In genomic region chr4:2438822-2439718, GRCh38 we compare ENCODE assay signal across 26 cellular contexts. TPM values are rescaled to one million over a fixed set of nuclear protein-coding genes. Genes with fewer than 3 reads are reported as not detected.
DNase-seq lines count a peak whose midpoint lies in the region; ATAC-seq, FAIRE-seq and TF ChIP-seq lines count a peak whose summit lies in the region.
"Had no signal": no experiment of that assay in that cellular context is flagged by ENCODE, and none has a peak within 500 bp of the region (broad histone marks: within the 10 kb centered on the region; RNA-seq: fewer than 3 reads in every experiment).

No MANE protein-coding gene starts in this region.

- BruUV-seq in HepG2 (replicated peaks; lab: Mats Ljungman, UMichigan): no TSS peak

- H3K36me3 ChIP-seq in HepG2 (replicated peaks in 1 of 2; ENCODE audit: control insufficient read depth in 1 of 2, insufficient read depth in 2 of 2, low read length in 2 of 2) (no peaks in the 10 kb centered on the region), right lobe of liver (no peaks in the 10 kb centered on the region), endodermal cell (ENCODE audit: control insufficient read depth, insufficient read depth, low read length) (no peaks in the 10 kb centered on the region)
- H3K36me3 ChIP-seq: BLaER1 had no signal

- in situ Hi-C loops in HepG2 (cut with HindIII; ENCODE audit: extremely low pct_ligation_motif_present, low pct_unique_long_range_greater_than_20kb): no loop called here

- TF ChIP-seq CTCF in HepG2 (CRISPR knock-in tag; IDR thresholded peaks at IDR 0.05) (no peak), right lobe of liver (IDR thresholded peaks at IDR 0.05) (no peak), endodermal cell (conservative IDR thresholded peaks at IDR 0.05) (no peak)

- peaks cover 2% of the 10 kb centered on the region for H3K4me1 Mint-ChIP-seq in endodermal cell

- H3K27me3 Mint-ChIP-seq in endodermal cell (ENCODE audit: insufficient read depth): peaks cover 4% of the 10 kb centered on the region
- H3K27me3 Mint-ChIP-seq: CD4-positive, CD25-positive, alpha-beta regulatory T cell had no signal

- ATAC-seq in HepG2: no peak
- no peak for ATAC-seq in right lobe of liver
- no peak for ATAC-seq in GM18858 (IDR thresholded peaks at IDR 0.05; ENCODE audit: unreplicated experiment)
- ATAC-seq in HG03442 (IDR thresholded peaks at IDR 0.05; ENCODE audit: unreplicated experiment): no peak
- ATAC-seq: PC-3, Right ventricle myocardium inferior had no signal

- CTCF ChIA-PET in HepG2 (lab: Yijun Ruan, JAX; ENCODE audit: low intra/inter-chr PET ratio, low total read pairs): no interaction called here

- H3K4me1 ChIP-seq in HepG2 (ENCODE audit: insufficient read depth, low read length) (peaks cover 30% of the 10 kb centered on the region), right lobe of liver (no peaks in the 10 kb centered on the region), endodermal cell (ENCODE audit: control insufficient read depth, insufficient read depth, low read length) (no peaks in the 10 kb centered on the region)

- DNase-seq in HepG2 (ENCODE audit: low spot score) (no peak), right lobe of liver (no peak), endodermal cell (peak; percentile 39), medulla oblongata (ENCODE audit: extremely low spot score) (peak; percentile 57), NCI-H2196 treated with DMSO at 0.1 percent for 48 hours (lab: John Stamatoyannopoulos, UW; ENCODE audit: unreplicated experiment) (no peak), DMS53 (lab: John Stamatoyannopoulos, UW) (no peak)
- DNase-seq: CD4-positive, CD25-positive, alpha-beta regulatory T cell; DMS153; GOT3; HCEC 1CT; Karpas-422; NCI-H1105; NCI-H146; NCI-H1930; NCI-H2107; NCI-H446; NCI-H524 treated with DMSO at 0.1 percent for 48 hours; NCI-H774; PC-3 had no signal

- no peaks in the 10 kb centered on the region for H4K20me1 ChIP-seq in HepG2 (ENCODE audit: insufficient read depth, low read length)
- H4K20me1 ChIP-seq: BLaER1 had no signal

- no peaks in the 10 kb centered on the region for H3K36me3 Mint-ChIP-seq in endodermal cell (ENCODE audit: low read depth)
- H3K36me3 Mint-ChIP-seq: CD4-positive, CD25-positive, alpha-beta regulatory T cell had no signal

- H3K79me2 ChIP-seq in HepG2 (ENCODE audit: insufficient read depth, low read length): no peaks in the 10 kb centered on the region

- H3K9me3 ChIP-seq in HepG2 (ENCODE audit: low read length) (no peaks in the 10 kb centered on the region), right lobe of liver (no peaks in the 10 kb centered on the region), endodermal cell (ENCODE audit: control insufficient read depth, low read length) (no peaks in the 10 kb centered on the region)
- H3K9me3 ChIP-seq: BLaER1 had no signal

- H2AFZ ChIP-seq in HepG2 (ENCODE audit: low read length): no peak overlapping the region

- no peak overlapping the region for H3K27ac Mint-ChIP-seq in endodermal cell

- H3K27ac ChIP-seq in HepG2 (ENCODE audit: extremely low read length, insufficient read depth, low read length) (no peak overlapping the region), right lobe of liver (no peak overlapping the region), endodermal cell (ENCODE audit: low read depth, low read length) (no peak overlapping the region)
- H3K27ac ChIP-seq: BLaER1 had no signal

- WGBS in HepG2 (ENCODE audit: low lambda C conversion rate): 44% methylated on average over 10 of the region's 16 CpGs
- WGBS in right lobe of liver (ENCODE audit: insufficient coverage, low coverage, low lambda C conversion rate, missing lambda C conversion rate): 100% methylated on average over 1 of the region's 16 CpGs
- WGBS in endodermal cell (ENCODE audit: insufficient coverage in 1 of 2, insufficient read length in 1 of 2), 2 experiments: 80 to 90% methylated on average over 11 to 16 of the region's 16 CpGs

- TF ChIP-seq EP300 in HepG2 (IDR thresholded peaks at IDR 0.05; ENCODE audit: low read depth in 2 of 2, low read length in 2 of 2) (no peak), HepG2 (CRISPR knock-in tag; IDR thresholded peaks at IDR 0.05; ENCODE audit: borderline replicate concordance) (no peak)

- no peak for TF ChIP-seq RAD21 in HepG2 (CRISPR knock-in tag; IDR thresholded peaks at IDR 0.05)

- no peak overlapping the region for H3K4me2 ChIP-seq in HepG2 (ENCODE audit: low read depth, low read length)
- H3K4me2 ChIP-seq: BLaER1 had no signal

- FAIRE-seq in HepG2 (lab: Jason Lieb, UNC): no peak
- FAIRE-seq: A204.1 had no signal

- POLR2A ChIA-PET in HepG2 (lab: Yijun Ruan, JAX): no interaction called here

- intact Hi-C loops in HepG2 (cut with micrococcal nuclease; ENCODE audit: unreplicated experiment): no loop called here
- intact Hi-C loops in right lobe of liver (cut with DNase I): no loop called here

- H3K4me3 ChIP-seq in HepG2 (replicated peaks in 1 of 3; ENCODE audit: insufficient read depth in 1 of 3, low read depth in 2 of 3, low read length in 3 of 3): no peak overlapping the region
- H3K4me3 ChIP-seq in right lobe of liver: no peak overlapping the region
- no peak overlapping the region for H3K4me3 ChIP-seq in endodermal cell (ENCODE audit: low read length)
- H3K4me3 ChIP-seq: BLaER1 had no signal

- H3K9ac ChIP-seq in HepG2 (ENCODE audit: insufficient read depth, low read depth, low read length) (no peak overlapping the region), endodermal cell (ENCODE audit: extremely low read depth, low read length, poor library complexity, severe bottlenecking) (no peak overlapping the region)
- H3K9ac ChIP-seq: BLaER1 had no signal

- H3K4me3 Mint-ChIP-seq in endodermal cell: no peak overlapping the region
- H3K4me3 Mint-ChIP-seq: CD4-positive, CD25-positive, alpha-beta regulatory T cell had no signal

- no peak for TF ChIP-seq POLR2A in HepG2 (IDR thresholded peaks at IDR 0.05; ENCODE audit: insufficient read depth in 1 of 2, low read depth in 2 of 2, low read length in 2 of 2)
- no peak for TF ChIP-seq POLR2A in right lobe of liver (IDR thresholded peaks at IDR 0.05)

- H3K27me3 ChIP-seq in HepG2 (ENCODE audit: control insufficient read depth in 1 of 2, insufficient read depth in 2 of 2, low read length in 2 of 2) (peaks cover 2 to 36% of the 10 kb centered on the region in 2 experiments; a peak in 4 of 5 replicates), right lobe of liver (no peaks in the 10 kb centered on the region), endodermal cell (ENCODE audit: control insufficient read depth, insufficient read depth, low read length, poor library complexity, severe bottlenecking) (no peaks in the 10 kb centered on the region)
- H3K27me3 ChIP-seq: BLaER1 had no signal

- no peaks in the 10 kb centered on the region for H3K9me3 Mint-ChIP-seq in endodermal cell
- H3K9me3 Mint-ChIP-seq: CD4-positive, CD25-positive, alpha-beta regulatory T cell had no signal

RNA-seq across cellular contexts. Expression of gene CFAP99, which starts 20.3 kb away (rescaled TPM):
- not detected in 2 replicates for total RNA-seq in HepG2 (2016; rRNA removed; fragmentation: Illumina TruSeq; extraction: Trizol)
- total RNA-seq in HepG2 (2016; cell fraction: cytosol; rRNA removed; fragmentation: Illumina TruSeq; extraction: Trizol; ENCODE audit: low read depth): not detected in 2 replicates
- total RNA-seq in HepG2 (2016; cell fraction: insoluble cytoplasmic fraction; rRNA removed; fragmentation: Illumina TruSeq; extraction: Trizol): not detected in 2 replicates
- not detected in 2 replicates for total RNA-seq in HepG2 (2016; cell fraction: membrane; rRNA removed; fragmentation: Illumina TruSeq; extraction: Trizol)
- total RNA-seq in HepG2 (2016; cell fraction: nucleus; rRNA removed; fragmentation: Illumina TruSeq; extraction: Trizol): not detected in 2 replicates
- 0.07 TPM in 1 of 2 replicates, not detected in the other for polyA plus RNA-seq in HepG2 (2011; rRNA removed)
- polyA plus RNA-seq in HepG2 (2011; cell fraction: cytosol; rRNA removed): 0.07 TPM in 1 of 2 replicates, not detected in the other
- polyA plus RNA-seq in HepG2 (2011; cell fraction: nucleus; rRNA removed): 0.29 TPM in 1 of 2 replicates, not detected in the other
- polyA plus RNA-seq in HepG2 (2012): not detected in 2 replicates
- polyA plus RNA-seq in HepG2 (2016; cell fraction: cytosol; fragmentation: Illumina TruSeq; extraction: Trizol; ENCODE audit: low read depth): not detected in 2 replicates
- not detected in 2 replicates for polyA plus RNA-seq in HepG2 (2016; cell fraction: insoluble cytoplasmic fraction; fragmentation: Illumina TruSeq; extraction: Trizol; ENCODE audit: low read depth)
- polyA plus RNA-seq in HepG2 (2016; cell fraction: membrane; fragmentation: Illumina TruSeq; extraction: Trizol; ENCODE audit: low read depth): not detected in 2 replicates
- not detected in 2 replicates for polyA plus RNA-seq in HepG2 (2016; cell fraction: nucleus; fragmentation: Illumina TruSeq; extraction: Trizol; ENCODE audit: insufficient read depth, low read depth)
- polyA minus RNA-seq in HepG2 (2011; rRNA and poly(A)+ RNA removed; ENCODE audit: low replicate concordance): not detected in 2 replicates
- polyA minus RNA-seq in HepG2 (2011; cell fraction: cytosol; rRNA and poly(A)+ RNA removed): not detected in 2 replicates
- polyA minus RNA-seq in HepG2 (2011; cell fraction: nucleus; rRNA and poly(A)+ RNA removed): not detected in 2 replicates
- total RNA-seq in right lobe of liver: under 1 TPM in 5 of 6 experiments, not detected in 1; 0.25 to 0.86 (median 0.29) TPM
- total RNA-seq in endodermal cell: not detected
- not detected for polyA plus RNA-seq in endodermal cell (2013, experiment 1 of 2)
- polyA plus RNA-seq in endodermal cell (2013, experiment 2 of 2): not detected
- total RNA-seq: PC-3, Right ventricle myocardium inferior, SK-MEL-5 had no signal
- polyA plus RNA-seq: AG04450; CD4-positive, CD25-positive, alpha-beta regulatory T cell had no signal

RNA-seq across cellular contexts. Expression of gene ZFYVE28, which starts 20.6 kb away (rescaled TPM):
- total RNA-seq in HepG2 (2016; rRNA removed; fragmentation: Illumina TruSeq; extraction: Trizol): 0.22 and 0.24 TPM in 2 replicates
- total RNA-seq in HepG2 (2016; cell fraction: cytosol; rRNA removed; fragmentation: Illumina TruSeq; extraction: Trizol; ENCODE audit: low read depth): not detected in 2 replicates
- total RNA-seq in HepG2 (2016; cell fraction: insoluble cytoplasmic fraction; rRNA removed; fragmentation: Illumina TruSeq; extraction: Trizol): 0.13 and 0.19 TPM in 2 replicates
- 0.14 and 0.22 TPM in 2 replicates for total RNA-seq in HepG2 (2016; cell fraction: membrane; rRNA removed; fragmentation: Illumina TruSeq; extraction: Trizol)
- total RNA-seq in HepG2 (2016; cell fraction: nucleus; rRNA removed; fragmentation: Illumina TruSeq; extraction: Trizol): 0.25 TPM in 1 of 2 replicates, not detected in the other
- polyA plus RNA-seq in HepG2 (2011; rRNA removed): 0.12 and 0.30 TPM in 2 replicates
- 0.09 TPM in 2 replicates for polyA plus RNA-seq in HepG2 (2011; cell fraction: cytosol; rRNA removed)
- polyA plus RNA-seq in HepG2 (2011; cell fraction: nucleus; rRNA removed): 0.69 and 1.4 TPM in 2 replicates
- polyA plus RNA-seq in HepG2 (2012): 0.04 and 0.31 TPM in 2 replicates
- 0.03 and 0.14 TPM in 2 replicates for polyA plus RNA-seq in HepG2 (2016; cell fraction: cytosol; fragmentation: Illumina TruSeq; extraction: Trizol; ENCODE audit: low read depth)
- polyA plus RNA-seq in HepG2 (2016; cell fraction: insoluble cytoplasmic fraction; fragmentation: Illumina TruSeq; extraction: Trizol; ENCODE audit: low read depth): 0.22 and 0.24 TPM in 2 replicates
- polyA plus RNA-seq in HepG2 (2016; cell fraction: membrane; fragmentation: Illumina TruSeq; extraction: Trizol; ENCODE audit: low read depth): not detected in 2 replicates
- polyA plus RNA-seq in HepG2 (2016; cell fraction: nucleus; fragmentation: Illumina TruSeq; extraction: Trizol; ENCODE audit: insufficient read depth, low read depth): 0.19 and 0.61 TPM in 2 replicates
- 0.72 and 3.2 TPM in 2 replicates for polyA minus RNA-seq in HepG2 (2011; rRNA and poly(A)+ RNA removed; ENCODE audit: low replicate concordance)
- 0.26 TPM in 1 of 2 replicates, not detected in the other for polyA minus RNA-seq in HepG2 (2011; cell fraction: cytosol; rRNA and poly(A)+ RNA removed)
- 0.52 TPM in 1 of 2 replicates, not detected in the other for polyA minus RNA-seq in HepG2 (2011; cell fraction: nucleus; rRNA and poly(A)+ RNA removed)
- 1 to 10 TPM; 2.5 to 9.6 (median 4.8) TPM for total RNA-seq in right lobe of liver
- 1 to 10 TPM in 1 of 2 donors, under 1 TPM in 1; 0.73 to 1.6 TPM for total RNA-seq in endodermal cell
- 0.32 TPM for polyA plus RNA-seq in endodermal cell (2013, experiment 1 of 2)
- 0.29 TPM for polyA plus RNA-seq in endodermal cell (2013, experiment 2 of 2)

RNA-seq across cellular contexts. Expression of gene RNF4, which starts 29.8 kb away (rescaled TPM):
- 38.1 and 46.7 TPM in 2 replicates for total RNA-seq in HepG2 (2016; rRNA removed; fragmentation: Illumina TruSeq; extraction: Trizol)
- 16.3 and 17.2 TPM in 2 replicates for total RNA-seq in HepG2 (2016; cell fraction: cytosol; rRNA removed; fragmentation: Illumina TruSeq; extraction: Trizol; ENCODE audit: low read depth)
- 36.0 and 47.6 TPM in 2 replicates for total RNA-seq in HepG2 (2016; cell fraction: insoluble cytoplasmic fraction; rRNA removed; fragmentation: Illumina TruSeq; extraction: Trizol)
- 24.2 and 25.2 TPM in 2 replicates for total RNA-seq in HepG2 (2016; cell fraction: membrane; rRNA removed; fragmentation: Illumina TruSeq; extraction: Trizol)
- 34.8 and 37.0 TPM in 2 replicates for total RNA-seq in HepG2 (2016; cell fraction: nucleus; rRNA removed; fragmentation: Illumina TruSeq; extraction: Trizol)
- 40.3 and 45.1 TPM in 2 replicates for polyA plus RNA-seq in HepG2 (2011; rRNA removed)
- 34.5 and 42.3 TPM in 2 replicates for polyA plus RNA-seq in HepG2 (2011; cell fraction: cytosol; rRNA removed)
- 33.3 and 33.4 TPM in 2 replicates for polyA plus RNA-seq in HepG2 (2011; cell fraction: nucleus; rRNA removed)
- 27.9 and 28.2 TPM in 2 replicates for polyA plus RNA-seq in HepG2 (2012)
- 3.3 and 5.5 TPM in 2 replicates for polyA plus RNA-seq in HepG2 (2016; cell fraction: cytosol; fragmentation: Illumina TruSeq; extraction: Trizol; ENCODE audit: low read depth)
- polyA plus RNA-seq in HepG2 (2016; cell fraction: insoluble cytoplasmic fraction; fragmentation: Illumina TruSeq; extraction: Trizol; ENCODE audit: low read depth): 45.3 and 46.1 TPM in 2 replicates
- polyA plus RNA-seq in HepG2 (2016; cell fraction: membrane; fragmentation: Illumina TruSeq; extraction: Trizol; ENCODE audit: low read depth): 12.0 and 14.1 TPM in 2 replicates
- polyA plus RNA-seq in HepG2 (2016; cell fraction: nucleus; fragmentation: Illumina TruSeq; extraction: Trizol; ENCODE audit: insufficient read depth, low read depth): 33.1 and 33.8 TPM in 2 replicates
- polyA minus RNA-seq in HepG2 (2011; rRNA and poly(A)+ RNA removed; ENCODE audit: low replicate concordance): 65.3 and 74.2 TPM in 2 replicates
- polyA minus RNA-seq in HepG2 (2011; cell fraction: cytosol; rRNA and poly(A)+ RNA removed): 36.1 and 36.8 TPM in 2 replicates
- 55.2 and 60.3 TPM in 2 replicates for polyA minus RNA-seq in HepG2 (2011; cell fraction: nucleus; rRNA and poly(A)+ RNA removed)
- total RNA-seq in right lobe of liver: 10 to 100 TPM; 16.2 to 22.5 (median 18.0) TPM
- 10 to 100 TPM; 73.2 to 93.6 TPM for total RNA-seq in endodermal cell
- polyA plus RNA-seq in endodermal cell (2013, experiment 1 of 2): 68.6 TPM
- 67.6 TPM for polyA plus RNA-seq in endodermal cell (2013, experiment 2 of 2)

Comparison
In these comparisons a context has a peak if more than half of its experiments do, and no peak if none do; other contexts are left out.
1. DNase-seq: peak in endodermal cell (single experiment) and medulla oblongata (single experiment); none in HepG2 (single experiment), right lobe of liver (0 of 3), NCI-H2196 treated with DMSO at 0.1 percent for 48 hours (single experiment) and DMS53 (single experiment).